In the genomic region with DNA sequence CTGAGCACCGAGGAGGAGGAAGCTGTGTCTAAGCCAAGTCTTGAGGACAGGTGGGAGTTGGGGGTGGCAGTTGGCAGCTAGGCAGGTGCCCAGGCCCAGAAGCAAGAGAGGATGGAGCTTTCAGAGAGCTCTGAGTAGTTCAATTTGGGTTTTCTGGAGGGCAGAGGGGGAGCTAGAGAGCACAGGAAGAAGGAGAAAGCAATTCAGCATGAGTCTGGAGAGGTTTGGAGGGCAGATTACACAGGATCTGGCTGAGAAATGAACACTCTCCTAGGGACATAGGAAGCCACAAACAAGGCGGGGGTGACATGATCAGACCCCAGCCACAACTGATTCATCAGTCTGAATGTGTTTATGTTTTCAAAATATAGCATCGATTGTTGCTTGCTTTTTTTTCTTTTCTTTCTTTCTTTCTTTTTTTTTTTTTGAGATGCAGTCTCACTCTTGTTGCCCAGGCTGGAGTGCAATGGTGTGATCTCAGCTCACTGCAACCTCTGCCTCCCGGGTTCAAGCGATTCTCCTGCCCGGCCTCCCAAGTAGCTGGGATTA, we compare ENCODE assay signal across 8 cellular contexts. TPM values are rescaled to one million over a fixed set of nuclear protein-coding genes. Genes with fewer than 3 reads are reported as not detected.
DNase-seq lines count a peak whose midpoint lies in the region; ATAC-seq and TF ChIP-seq lines count a peak whose summit lies in the region.

No MANE protein-coding gene starts in this region.

- no peak overlapping the region for H3K9ac ChIP-seq in trophoblast cell (ENCODE audit: low read length)

- no peak overlapping the region for H2BK12ac ChIP-seq in trophoblast cell (ENCODE audit: low read length)

- H3K18ac ChIP-seq in trophoblast cell (ENCODE audit: low read length) = peak overlapping the region; percentile 58

- no peak overlapping the region for H3K4me3 ChIP-seq in H7 (ENCODE audit: insufficient read depth, low read depth, low read length)
- no peak overlapping the region for H3K4me3 ChIP-seq in trophoblast cell (ENCODE audit: low read depth, low read length)

- peaks cover 40% of the 10 kb centered on the region for H3K79me1 ChIP-seq in trophoblast cell (ENCODE audit: low read length)

- ATAC-seq in GM21390 (IDR thresholded peaks at IDR 0.05; ENCODE audit: unreplicated experiment) = no peak
- ATAC-seq in HG03280 (IDR thresholded peaks at IDR 0.05; ENCODE audit: unreplicated experiment) = no peak
- ATAC-seq in Right ventricle myocardium inferior = no peak

- peaks cover 11% of the 10 kb centered on the region for H3K36me3 ChIP-seq in H7 (replicated peaks; ENCODE audit: control insufficient read depth, insufficient read depth, low read length)
- peaks cover 31 to 40% of the 10 kb centered on the region in 2 experiments for H3K36me3 ChIP-seq in trophoblast cell (ENCODE audit: control insufficient read depth in 1 of 2, insufficient read depth in 2 of 2, low read length in 2 of 2)

- H3K14ac ChIP-seq in trophoblast cell (ENCODE audit: low read length) = no peak overlapping the region

- H3K4ac ChIP-seq in trophoblast cell (ENCODE audit: low read depth, low read length) = no peak overlapping the region

- peak overlapping the region; percentile 25 for H4K91ac ChIP-seq in trophoblast cell (ENCODE audit: low read depth, low read length)

- peak overlapping the region; percentile 27 for H2AK5ac ChIP-seq in trophoblast cell (ENCODE audit: low read length)

- no peak overlapping the region for H3K23ac ChIP-seq in trophoblast cell (ENCODE audit: low read length)

- no CpG with 5 or more reads among the region's 6 CpGs for WGBS in trophoblast cell (ENCODE audit: extremely low coverage, insufficient coverage, insufficient read length)

- peaks cover 48 to 58% of the 10 kb centered on the region in 2 experiments for H3K4me1 ChIP-seq in trophoblast cell (ENCODE audit: control insufficient read depth in 1 of 2, insufficient read depth in 2 of 2, low read length in 2 of 2)

- no peak overlapping the region for H2BK120ac ChIP-seq in trophoblast cell (ENCODE audit: insufficient read depth, low read length, poor library complexity)

- no peak overlapping the region for H3K4me2 ChIP-seq in trophoblast cell (ENCODE audit: low read length)

- intact Hi-C loops in Right ventricle myocardium inferior (cut with DNase I) = no loop called here

- H2AFZ ChIP-seq in trophoblast cell (ENCODE audit: insufficient read depth, low read length, poor library complexity) = no peak overlapping the region

- H3K27ac ChIP-seq in C4-2B = peak overlapping the region; percentile 96; the same call in 1 of the 2 replicates
- no peak overlapping the region for H3K27ac ChIP-seq in trophoblast cell (ENCODE audit: low read depth, low read length)

- peak; percentile 81 for DNase-seq in H7
- DNase-seq in RKO (ENCODE audit: low spot score) = peak; percentile 68
- peak; percentile 49 for DNase-seq in dedifferentiated amniotic fluid mesenchymal stem cell (ENCODE audit: extremely low spot score)
- peak in 1 of 2 donors; percentile 59 for DNase-seq in trophoblast cell
- DNase-seq in Right ventricle myocardium inferior (ENCODE audit: missing footprints) = no peak

- H3K9me3 ChIP-seq in trophoblast cell (ENCODE audit: insufficient read depth, low read depth, low read length) = peaks cover 8% of the 10 kb centered on the region

- H3K79me2 ChIP-seq in trophoblast cell (ENCODE audit: control insufficient read depth, insufficient read depth, low read length, poor library complexity) = peaks cover 14% of the 10 kb centered on the region

- no peak for TF ChIP-seq CTCF in C4-2B (conservative IDR thresholded peaks at IDR 0.05)

- H4K8ac ChIP-seq in trophoblast cell (ENCODE audit: low read depth, low read length) = no peak overlapping the region

- H2BK5ac ChIP-seq in trophoblast cell (ENCODE audit: low read depth, low read length, poor library complexity) = no peak overlapping the region

- H4K12ac ChIP-seq in trophoblast cell (ENCODE audit: low read depth, low read length) = no peak overlapping the region

- H3K27me3 ChIP-seq in H7 (ENCODE audit: control insufficient read depth, insufficient read depth, low read length) (no peaks in the 10 kb centered on the region), trophoblast cell (ENCODE audit: insufficient read depth, low read length) (no peaks in the 10 kb centered on the region)

RNA-seq across cellular contexts. Expression of gene PTPRF, which starts 23.8 kb away (rescaled TPM):
- total RNA-seq in H7 (2014; rRNA removed; shearing (Covaris generic)) = 64.1 and 79.8 TPM in 2 replicates
- 205 TPM in 2 replicates for polyA plus RNA-seq in trophoblast cell (2013)
- 7.7 TPM for total RNA-seq in Right ventricle myocardium inferior
